ENCODE assay signal across 8 cellular contexts in the genomic region with DNA sequence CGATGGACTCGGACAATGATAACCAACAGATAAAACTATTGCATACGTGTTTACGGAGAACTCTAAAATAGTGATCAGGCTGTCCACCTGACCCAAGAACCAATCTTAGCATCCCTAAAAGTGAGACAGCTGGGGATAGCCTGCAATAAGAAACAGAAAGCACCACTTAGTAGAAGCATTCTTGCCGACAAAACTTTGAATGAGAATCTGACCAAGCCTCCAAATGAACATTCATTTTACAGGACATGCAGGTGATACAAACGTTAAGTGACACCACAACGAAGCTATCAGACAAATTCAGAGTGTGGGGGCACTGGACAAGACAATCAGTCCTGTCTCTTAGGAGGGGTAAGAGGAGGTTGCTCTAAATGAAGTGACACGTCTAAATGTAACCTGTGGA. TPM values are rescaled to one million over a fixed set of nuclear protein-coding genes. Genes with fewer than 3 reads are reported as not detected.
A peak's percentile ranks its signal among the peaks of the same experiment; 100 is the strongest.
DNase-seq lines count a peak whose midpoint lies in the region; ATAC-seq, FAIRE-seq and TF ChIP-seq lines count a peak whose summit lies in the region.

No MANE protein-coding gene starts in this region.

- H3K9ac ChIP-seq in kidney (ENCODE audit: low read length in 2 of 2): peak overlapping the region in 1 of 2 donors; percentile 83

- H3K27ac ChIP-seq in kidney (ENCODE audit: low read depth in 2 of 2, low read length in 2 of 2) (no peak overlapping the region), thyroid gland (no peak overlapping the region)

- DNase-seq in activated T-cell treated with anti-CD3 and anti-CD28 coated beads, Interleukin-2, amount 50 U/mL, for 72 hours: no peak
- no peak for DNase-seq in activated T-cell treated with anti-CD3 and anti-CD28 coated beads, Interleukin-2, amount 50 U/mL, for 1 hour
- no peak for DNase-seq in activated T-helper 2 cell treated with anti-CD3 and anti-CD28 coated beads, Interferon-gamma antibody, Interleukin-2, Interleukin-4, amounts not matched to agents 10 μg/mL and 5 μg/mL and 100 μg/mL, durations not matched to agents 14 hours and 24 hours and 36 hours (ENCODE audit: low spot score)
- DNase-seq in kidney (no peak), thyroid gland (no peak), DMS79 (lab: John Stamatoyannopoulos, UW) (no peak), sciatic nerve (ENCODE audit: low spot score) (no peak)

- H3K4me3 ChIP-seq in kidney (ENCODE audit: low read length in 2 of 2): peak overlapping the region; percentile 85 to 90
- H3K4me3 ChIP-seq in thyroid gland (replicated peaks in 1 of 3): peak overlapping the region in 2 of 3 donors; percentile 36 to 71

- peak overlapping the region; percentile 98 for H3K27ac Mint-ChIP-seq in activated T-cell treated with anti-CD3 and anti-CD28 coated beads, Interleukin-2, amount 50 U/mL, for 72 hours
- H3K27ac Mint-ChIP-seq in activated T-helper 2 cell treated with anti-CD3 and anti-CD28 coated beads, Interferon-gamma antibody, Interleukin-2, Interleukin-4, amounts not matched to agents 10 μg/mL and 5 μg/mL and 100 μg/mL, durations not matched to agents 14 hours and 24 hours and 36 hours: peak overlapping the region; percentile 96

- H3K27me3 ChIP-seq in thyroid gland: no peaks in the 10 kb centered on the region

- H3K9me3 ChIP-seq in kidney (ENCODE audit: control insufficient read depth in 1 of 2, low read length in 2 of 2) (no peaks in the 10 kb centered on the region), thyroid gland (no peaks in the 10 kb centered on the region)

- H3K36me3 ChIP-seq in kidney (ENCODE audit: control insufficient read depth in 1 of 2, insufficient read depth in 2 of 2, low read length in 2 of 2) (peaks cover 0 to 7% of the 10 kb centered on the region in 2 donors), thyroid gland (no peaks in the 10 kb centered on the region)

- H3K36me3 Mint-ChIP-seq in activated T-cell treated with anti-CD3 and anti-CD28 coated beads, Interleukin-2, amount 50 U/mL, for 72 hours (ENCODE audit: insufficient read depth in 2 of 2): peaks cover 7 to 20% of the 10 kb centered on the region in 2 donors
- H3K36me3 Mint-ChIP-seq in activated T-helper 2 cell treated with anti-CD3 and anti-CD28 coated beads, Interferon-gamma antibody, Interleukin-2, Interleukin-4, amounts not matched to agents 10 μg/mL and 5 μg/mL and 100 μg/mL, durations not matched to agents 14 hours and 24 hours and 36 hours (ENCODE audit: low read depth): peaks cover 39% of the 10 kb centered on the region

- WGBS in thyroid gland, 2 donors: 51 to 64% methylated on average over 8 of the region's 8 CpGs

- no peak for TF ChIP-seq POLR2A in thyroid gland (IDR thresholded peaks at IDR 0.05)

- H3K4me1 ChIP-seq in kidney (ENCODE audit: control insufficient read depth in 1 of 2, insufficient read depth in 1 of 2, low read depth in 1 of 2, low read length in 2 of 2) (peaks cover 6 to 8% of the 10 kb centered on the region in 2 donors), thyroid gland (peaks cover 20% of the 10 kb centered on the region in 2 donors)

- no peak for ATAC-seq in activated T-cell treated with anti-CD3 and anti-CD28 coated beads, Interleukin-2, amount 50 U/mL, for 72 hours (replicated peaks in 1 of 2)
- ATAC-seq in sciatic nerve: no peak
- ATAC-seq in HG03159 (IDR thresholded peaks at IDR 0.05; ENCODE audit: unreplicated experiment): no peak

- no peaks in the 10 kb centered on the region for H3K9me3 Mint-ChIP-seq in activated T-cell treated with anti-CD3 and anti-CD28 coated beads, Interleukin-2, amount 50 U/mL, for 72 hours
- H3K9me3 Mint-ChIP-seq in activated T-helper 2 cell treated with anti-CD3 and anti-CD28 coated beads, Interferon-gamma antibody, Interleukin-2, Interleukin-4, amounts not matched to agents 10 μg/mL and 5 μg/mL and 100 μg/mL, durations not matched to agents 14 hours and 24 hours and 36 hours: no peaks in the 10 kb centered on the region

- intact Hi-C loops in activated T-helper 2 cell treated with anti-CD3 and anti-CD28 coated beads, Interferon-gamma antibody, Interleukin-2, Interleukin-4, amounts not matched to agents 10 μg/mL and 5 μg/mL and 100 μg/mL, durations not matched to agents 14 hours and 24 hours and 36 hours (cut with micrococcal nuclease): loop anchor here (2.0 to 10.0 kb wide), 5 partner anchors 167 to 1815 kb away; partner anchors contain the start of genes DYRK1A, HMGN1 and LCA5L
- intact Hi-C loops in kidney (cut with DNase I) (no loop called here), thyroid gland (cut with DNase I) (no loop called here), sciatic nerve (cut with DNase I) (loop anchor here (10.0 kb wide), 1 partner anchor 203 kb away; a partner anchor contains a TSS)

- no peak for TF ChIP-seq CTCF in kidney (IDR thresholded peaks at IDR 0.05; ENCODE audit: borderline replicate concordance, extremely low read depth, insufficient read depth)
- TF ChIP-seq CTCF in thyroid gland (IDR thresholded peaks at IDR 0.05): no peak

- H3K27me3 Mint-ChIP-seq in activated T-cell treated with anti-CD3 and anti-CD28 coated beads, Interleukin-2, amount 50 U/mL, for 72 hours (ENCODE audit: low read depth): no peaks in the 10 kb centered on the region
- H3K27me3 Mint-ChIP-seq in activated T-helper 2 cell treated with anti-CD3 and anti-CD28 coated beads, Interferon-gamma antibody, Interleukin-2, Interleukin-4, amounts not matched to agents 10 μg/mL and 5 μg/mL and 100 μg/mL, durations not matched to agents 14 hours and 24 hours and 36 hours (ENCODE audit: low read depth): no peaks in the 10 kb centered on the region

- H3K4me1 Mint-ChIP-seq in activated T-cell treated with anti-CD3 and anti-CD28 coated beads, Interleukin-2, amount 50 U/mL, for 72 hours (ENCODE audit: low read depth): peaks cover 61% of the 10 kb centered on the region
- H3K4me1 Mint-ChIP-seq in activated T-helper 2 cell treated with anti-CD3 and anti-CD28 coated beads, Interferon-gamma antibody, Interleukin-2, Interleukin-4, amounts not matched to agents 10 μg/mL and 5 μg/mL and 100 μg/mL, durations not matched to agents 14 hours and 24 hours and 36 hours (ENCODE audit: low read depth): peaks cover 48% of the 10 kb centered on the region

- no peak for FAIRE-seq in kidney (lab: Jason Lieb, UNC)

- peak overlapping the region; percentile 90 to 99 for H3K4me3 Mint-ChIP-seq in activated T-cell treated with anti-CD3 and anti-CD28 coated beads, Interleukin-2, amount 50 U/mL, for 72 hours
- H3K4me3 Mint-ChIP-seq in activated T-helper 2 cell treated with anti-CD3 and anti-CD28 coated beads, Interferon-gamma antibody, Interleukin-2, Interleukin-4, amounts not matched to agents 10 μg/mL and 5 μg/mL and 100 μg/mL, durations not matched to agents 14 hours and 24 hours and 36 hours (ENCODE audit: low read depth): peak overlapping the region; percentile 99

RNA-seq across cellular contexts. Expression of gene PSMG1, which starts 1.2 kb away (rescaled TPM):
- 100 to 1,000 TPM in 1 of 2 donors, 10 to 100 TPM in 1; 98.7 to 113 TPM for total RNA-seq in activated T-cell treated with anti-CD3 and anti-CD28 coated beads, Interleukin-2, amount 50 U/mL, for 72 hours
- total RNA-seq in activated T-helper 2 cell treated with anti-CD3 and anti-CD28 coated beads, Interferon-gamma antibody, Interleukin-2, Interleukin-4, amounts not matched to agents 10 μg/mL and 5 μg/mL and 100 μg/mL, durations not matched to agents 14 hours and 24 hours and 36 hours: 79.7 and 85.2 TPM in 2 replicates
- total RNA-seq in kidney: 25.9 TPM
- polyA plus RNA-seq in kidney (ENCODE audit: insufficient read depth, low read depth, low replicate concordance): 50.8 TPM
- 10 to 100 TPM; 33.0 to 54.2 (median 42.6) TPM for total RNA-seq in thyroid gland
- total RNA-seq in sciatic nerve: 18.2 TPM

Comparison
In these comparisons a context has a peak if more than half of its experiments do, and no peak if none do; other contexts are left out.
1. intact Hi-C loops: an anchor here in activated T-helper 2 cell treated with anti-CD3 and anti-CD28 coated beads, Interferon-gamma antibody, Interleukin-2, Interleukin-4, amounts not matched to agents 10 μg/mL and 5 μg/mL and 100 μg/mL, durations not matched to agents 14 hours and 24 hours and 36 hours (2.0 to 10.0 kb wide) and sciatic nerve (10.0 kb wide); none called in kidney and thyroid gland.